Comparison of ENCODE assay signal across 24 cellular contexts in the genomic region with DNA sequence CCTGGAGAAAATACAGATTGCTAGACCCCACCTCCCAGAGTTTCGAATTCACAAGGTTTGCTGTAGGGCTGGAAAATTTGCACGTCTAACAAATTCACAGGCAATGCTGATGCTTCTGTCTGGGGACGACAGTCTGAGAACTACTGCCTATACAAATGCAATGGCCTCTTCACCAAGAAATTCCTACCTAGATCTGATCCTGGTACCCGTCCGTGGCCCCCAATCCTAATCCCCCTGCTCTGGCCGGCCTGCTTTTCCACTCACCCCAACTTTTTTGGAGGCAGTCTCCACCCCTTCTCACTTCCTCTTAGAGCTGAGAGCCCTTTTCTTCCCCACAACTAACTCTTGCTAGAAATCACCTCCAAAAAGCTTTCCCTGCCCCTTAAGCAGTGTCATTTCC. TPM values are rescaled to one million over a fixed set of nuclear protein-coding genes. Genes with fewer than 3 reads are reported as not detected.
DNase-seq lines count a peak whose midpoint lies in the region; ATAC-seq and TF ChIP-seq lines count a peak whose summit lies in the region.
"Had no signal": no experiment of that assay in that cellular context is flagged by ENCODE, and none has a peak within 500 bp of the region (broad histone marks: within the 10 kb centered on the region; RNA-seq: fewer than 3 reads in every experiment).

No MANE protein-coding gene starts in this region.

- peak overlapping the region; percentile 71 for H3K27ac Mint-ChIP-seq in CD4-positive, alpha-beta T cell
- H3K27ac Mint-ChIP-seq in GM23338 = peak overlapping the region; percentile 2; the same call in 1 of the 2 replicates
- peak overlapping the region; percentile 8 for H3K27ac Mint-ChIP-seq in neural progenitor cell
- H3K27ac Mint-ChIP-seq: activated CD4-positive, alpha-beta T cell treated with anti-CD3 and anti-CD28 coated beads, Interleukin-2, amount 10 ng/mL, durations not matched to agents 24 days and 14 days; stimulated activated naive CD8-positive, alpha-beta T cell treated with anti-CD3 and anti-CD28 coated beads, Interleukin-15, Interleukin-2, amounts not matched to agents 100 ng/mL and 50 ng/mL, for 24 hours had no signal

- H3K9me3 Mint-ChIP-seq in CD4-positive, alpha-beta T cell = no peaks in the 10 kb centered on the region
- H3K9me3 Mint-ChIP-seq in GM23338 = peaks cover 3% of the 10 kb centered on the region; the same call in 2 of the 3 replicates
- peaks cover 6% of the 10 kb centered on the region for H3K9me3 Mint-ChIP-seq in neural progenitor cell
- H3K9me3 Mint-ChIP-seq: activated CD4-positive, alpha-beta T cell treated with anti-CD3 and anti-CD28 coated beads, Interleukin-2, amount 10 ng/mL, durations not matched to agents 24 days and 14 days; stimulated activated naive CD8-positive, alpha-beta T cell treated with anti-CD3 and anti-CD28 coated beads, Interleukin-15, Interleukin-2, amounts not matched to agents 100 ng/mL and 50 ng/mL, for 24 hours had no signal

- H3K4me3 Mint-ChIP-seq in CD4-positive, alpha-beta T cell = peak overlapping the region; percentile 67
- H3K4me3 Mint-ChIP-seq in GM23338 (no peak overlapping the region), neural progenitor cell (no peak overlapping the region)
- H3K4me3 Mint-ChIP-seq: activated CD4-positive, alpha-beta T cell treated with anti-CD3 and anti-CD28 coated beads, Interleukin-2, amount 10 ng/mL, durations not matched to agents 24 days and 14 days; stimulated activated naive CD8-positive, alpha-beta T cell treated with anti-CD3 and anti-CD28 coated beads, Interleukin-15, Interleukin-2, amounts not matched to agents 100 ng/mL and 50 ng/mL, for 24 hours had no signal

- H3K27me3 Mint-ChIP-seq in CD4-positive, alpha-beta T cell = no peaks in the 10 kb centered on the region
- H3K27me3 Mint-ChIP-seq in GM23338 (ENCODE audit: insufficient read depth, low read depth, poor library complexity) = peaks cover 12% of the 10 kb centered on the region
- H3K27me3 Mint-ChIP-seq in neural progenitor cell (ENCODE audit: insufficient read depth, low read depth) = peaks cover 13% of the 10 kb centered on the region
- H3K27me3 Mint-ChIP-seq: stimulated activated naive CD8-positive, alpha-beta T cell treated with anti-CD3 and anti-CD28 coated beads, Interleukin-15, Interleukin-2, amounts not matched to agents 100 ng/mL and 50 ng/mL, for 24 hours had no signal

- H3K4me3 ChIP-seq in GM23338 = no peak overlapping the region
- H3K4me3 ChIP-seq in SK-N-MC = peak overlapping the region; percentile 0; the same call in 1 of the 2 replicates
- H3K4me3 ChIP-seq in neural progenitor cell = no peak overlapping the region
- no peak overlapping the region for H3K4me3 ChIP-seq in coronary artery
- H3K4me3 ChIP-seq: tibial nerve had no signal

- 0 out of 2 replicates have a peak overlapping the region, but pooled peaks have one; percentile 41 for H3K4me2 ChIP-seq in GM23338
- no peak overlapping the region for H3K4me2 ChIP-seq in neural progenitor cell

- H3K9ac ChIP-seq in SK-N-MC (ENCODE audit: insufficient read length) (peak overlapping the region; percentile 2), neural progenitor cell (no peak overlapping the region)

- peak overlapping the region; percentile 91 for H2AFZ ChIP-seq in GM23338
- peak overlapping the region; percentile 48 for H2AFZ ChIP-seq in neural progenitor cell (replicated peaks)

- H3K36me3 ChIP-seq in GM23338 (ENCODE audit: insufficient read depth) = no peaks in the 10 kb centered on the region
- H3K36me3 ChIP-seq in SK-N-MC (ENCODE audit: insufficient read depth, low read length) = peaks cover under 1% of the 10 kb centered on the region; the same call in 1 of the 2 replicates
- no peaks in the 10 kb centered on the region for H3K36me3 ChIP-seq in neural progenitor cell
- H3K36me3 ChIP-seq: brain microvascular endothelial cell, tibial nerve had no signal

- TF ChIP-seq CTCF in CD4-positive, alpha-beta T cell (IDR thresholded peaks at IDR 0.05) = no peak
- TF ChIP-seq CTCF in GM23338 (conservative IDR thresholded peaks at IDR 0.05; ENCODE audit: low read depth in 2 of 2) (no peak), neural progenitor cell (IDR thresholded peaks at IDR 0.05) (no peak), coronary artery (IDR thresholded peaks at IDR 0.05) (no peak)

- H3K27ac ChIP-seq in CD4-positive, alpha-beta T cell (ENCODE audit: low read depth, low read length) = no peak overlapping the region
- H3K27ac ChIP-seq in GM23338 (ENCODE audit: low read depth) (no peak overlapping the region), SK-N-MC (peak overlapping the region; percentile 97), neural progenitor cell (no peak overlapping the region), coronary artery (peak overlapping the region in 1 of 2 donors; percentile 19)
- H3K27ac ChIP-seq: brain microvascular endothelial cell had no signal

- CTCF ChIA-PET in CD4-positive, alpha-beta T cell (lab: Charles Lee) = interaction anchor here (0.6 kb wide), 1 partner anchor 1310 kb away, joined by 3 read pairs; no protein-coding TSS in a partner anchor

- POLR2A ChIA-PET in CD4-positive, alpha-beta T cell (lab: Charles Lee) = no interaction called here

- no peaks in the 10 kb centered on the region for H3K9me3 ChIP-seq in CD4-positive, alpha-beta T cell (ENCODE audit: control insufficient read depth, low read length)
- H3K9me3 ChIP-seq in SK-N-MC (ENCODE audit: low read depth, low read length) (no peaks in the 10 kb centered on the region), neural progenitor cell (ENCODE audit: low read depth) (peaks cover under 1% of the 10 kb centered on the region)

- peaks cover 9% of the 10 kb centered on the region for H3K36me3 Mint-ChIP-seq in CD4-positive, alpha-beta T cell (ENCODE audit: low read depth)
- H3K36me3 Mint-ChIP-seq in GM23338 (ENCODE audit: low read depth) (peaks cover 4% of the 10 kb centered on the region; the same call in 2 of the 3 replicates), neural progenitor cell (peaks cover 3% of the 10 kb centered on the region)

- intact Hi-C loops in CD4-positive, alpha-beta T cell (cut with DNase I, micrococcal nuclease) = loop anchor here in 1 of 2 experiments (10.0 kb wide), 1 partner anchor 1884 kb away; the partner anchor contains the start of gene PPP1CC

- H3F3A ChIP-seq in GM23338 (replicated peaks; ENCODE audit: low read depth) (no peaks in the 10 kb centered on the region), neural progenitor cell (ENCODE audit: low read depth) (peaks cover 27% of the 10 kb centered on the region)

- no peaks in the 10 kb centered on the region for H4K20me1 ChIP-seq in GM23338 (replicated peaks; ENCODE audit: insufficient read depth)
- no peaks in the 10 kb centered on the region for H4K20me1 ChIP-seq in neural progenitor cell (ENCODE audit: low read depth)

- H3K4me1 ChIP-seq in GM23338 (ENCODE audit: insufficient read depth) (peaks cover 25% of the 10 kb centered on the region), neural progenitor cell (peaks cover 24% of the 10 kb centered on the region)

- DNase-seq in CD4-positive, alpha-beta T cell = no peak
- no peak for DNase-seq in GM23338 (ENCODE audit: low spot score)
- peak; percentile 42 for DNase-seq in SK-N-MC (ENCODE audit: low read depth, low spot score)
- no peak for DNase-seq in neural progenitor cell (ENCODE audit: low spot score)
- no peak for DNase-seq in activated CD4-positive, CD25-positive, alpha-beta regulatory T cell treated with anti-CD3 and anti-CD28 coated beads, Interleukin-2, amount 50 U/mL, for 72 hours
- DNase-seq in coronary artery (ENCODE audit: low spot score) = no peak
- DNase-seq: activated CD4-positive, alpha-beta T cell treated with anti-CD3 and anti-CD28 coated beads, Interleukin-2, amount 10 ng/mL, durations not matched to agents 24 days and 14 days; activated CD8-positive, alpha-beta memory T cell treated with anti-CD3 and anti-CD28 coated beads, Interleukin-2, amount 50 U/mL, for 48 hours; activated effector memory CD4-positive, alpha-beta T cell treated with Interleukin-2 at 50 U/mL for 16 hours; brain microvascular endothelial cell; Calu3; head of caudate nucleus; mesendoderm; MM.1S; NCI-H187; NCI-H226; nucleus accumbens; small intestine; stimulated activated CD4-positive, alpha-beta T cell treated with anti-CD3 and anti-CD28 coated beads, Interleukin-2, amount 100 ng/mL, for 48 hours had no signal

- peaks cover 38% of the 10 kb centered on the region for H3K4me1 Mint-ChIP-seq in CD4-positive, alpha-beta T cell (ENCODE audit: low read depth)
- H3K4me1 Mint-ChIP-seq in GM23338 (peaks cover 35% of the 10 kb centered on the region), neural progenitor cell (peaks cover 40% of the 10 kb centered on the region)

- ATAC-seq in CD4-positive, alpha-beta T cell (ENCODE audit: poor library complexity) = no peak
- no peak for ATAC-seq in GM23338
- ATAC-seq in activated CD4-positive, CD25-positive, alpha-beta regulatory T cell treated with anti-CD3 and anti-CD28 coated beads, Interleukin-2, amount 50 U/mL, for 24 hours = no peak

- no peaks in the 10 kb centered on the region for H3K9me2 ChIP-seq in GM23338 (ENCODE audit: insufficient read depth)

- H3K79me2 ChIP-seq in GM23338 (replicated peaks; ENCODE audit: insufficient read depth) = peaks cover 9% of the 10 kb centered on the region
- H3K79me2 ChIP-seq in neural progenitor cell (ENCODE audit: low read depth) = peaks cover 17% of the 10 kb centered on the region

- H3K27me3 ChIP-seq in CD4-positive, alpha-beta T cell (ENCODE audit: control insufficient read depth, insufficient read depth, low read length) = no peaks in the 10 kb centered on the region
- peaks cover 12% of the 10 kb centered on the region for H3K27me3 ChIP-seq in GM23338 (ENCODE audit: insufficient read depth)
- H3K27me3 ChIP-seq in neural progenitor cell = no peaks in the 10 kb centered on the region
- H3K27me3 ChIP-seq: brain microvascular endothelial cell, tibial nerve had no signal

TF ChIP-seq in GM23338, 12 proteins besides CTCF, POLR2A, EP300 and RAD21 (continues in another document):
- TF ChIP-seq STAT1 (IDR thresholded peaks at IDR 0.05; ENCODE audit: unreplicated experiment) (no peak), CREB1 (CRISPR knock-in tag; IDR thresholded peaks at IDR 0.05; ENCODE audit: low read depth) (no peak), JUNB (IDR thresholded peaks at IDR 0.05; ENCODE audit: unreplicated experiment) (no peak), POLR2AphosphoS5 (IDR thresholded peaks at IDR 0.05; ENCODE audit: low read depth) (no peak), ZNF114 (CRISPR knock-in tag; IDR thresholded peaks at IDR 0.05) (no peak), ZNF331 (CRISPR knock-in tag; IDR thresholded peaks at IDR 0.05; ENCODE audit: low read depth) (no peak), EZH2 (IDR thresholded peaks at IDR 0.05; ENCODE audit: low read depth, unreplicated experiment) (no peak)

RNA-seq across cellular contexts. Expression of gene SSH1, which starts 3.1 kb away (rescaled TPM):
- 10 to 100 TPM; 21.1 to 24.2 TPM for total RNA-seq in CD4-positive, alpha-beta T cell
- 10.8 and 11.8 TPM in 2 replicates for total RNA-seq in GM23338 (2014; rRNA removed; shearing (Covaris generic))
- polyA plus RNA-seq in GM23338 (2016; fragmentation: Nextera tagmentation; extraction: Ambion mirVana) = 3.4 and 3.6 TPM in 2 replicates
- 8.4 and 10.2 TPM in 2 replicates for total RNA-seq in neural progenitor cell (ENCODE audit: low replicate concordance)

RNA-seq across cellular contexts. Expression of gene DAO, which starts 19.4 kb away (rescaled TPM):
- not detected for total RNA-seq in CD4-positive, alpha-beta T cell
- total RNA-seq in GM23338 (2014; rRNA removed; shearing (Covaris generic)) = not detected in 2 replicates
- polyA plus RNA-seq in GM23338 (2016; fragmentation: Nextera tagmentation; extraction: Ambion mirVana) = not detected in 2 replicates
- not detected in 2 replicates for total RNA-seq in neural progenitor cell (ENCODE audit: low replicate concordance)
- total RNA-seq: activated CD4-positive, alpha-beta T cell treated with anti-CD3 and anti-CD28 coated beads, Interleukin-2, amount 10 ng/mL, durations not matched to agents 24 days and 14 days; Calu3; RPMI7951; tibial nerve had no signal
- polyA plus RNA-seq: adipose tissue, small intestine had no signal

Comparison
In these comparisons a context has a peak if more than half of its experiments do, and no peak if none do; other contexts are left out.
1. H3K27ac Mint-ChIP-seq: peak in every context shown above with its lines; median percentile 71 in CD4-positive, alpha-beta T cell; 8 in neural progenitor cell; 2 in GM23338.